In the genomic region with DNA sequence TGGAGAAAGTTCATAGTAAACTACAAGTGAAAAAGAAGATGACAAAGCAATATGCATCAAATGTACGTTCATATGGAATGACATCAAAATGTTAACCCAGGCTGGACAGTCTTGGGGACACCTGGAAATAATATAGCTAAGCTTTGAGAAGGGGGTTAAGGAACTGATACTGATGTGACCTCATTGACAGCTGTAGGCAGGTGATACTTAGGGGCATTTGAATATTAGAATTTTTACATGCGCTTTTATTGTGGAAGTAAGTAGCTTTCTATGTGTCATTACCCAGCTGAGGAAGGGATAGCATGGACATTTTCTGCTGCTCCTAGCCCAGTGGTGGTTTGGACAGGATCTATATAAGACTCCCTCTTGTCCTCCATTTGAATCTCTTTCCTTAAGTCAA, we compare ENCODE assay signal across 15 cellular contexts.
DNase-seq lines count a peak whose midpoint lies in the region; ATAC-seq and TF ChIP-seq lines count a peak whose summit lies in the region.
"Had no signal": no experiment of that assay in that cellular context is flagged by ENCODE, and none has a peak within 500 bp of the region (broad histone marks: within the 10 kb centered on the region; RNA-seq: fewer than 3 reads in every experiment).

No MANE protein-coding gene starts in this region.

- H3K9me3 Mint-ChIP-seq in CD8-positive, alpha-beta memory T cell = no peaks in the 10 kb centered on the region
- H3K9me3 Mint-ChIP-seq in glutamatergic neuron (ENCODE audit: unreplicated experiment) = peaks cover 5% of the 10 kb centered on the region

- H3K27me3 Mint-ChIP-seq in CD8-positive, alpha-beta memory T cell = peaks cover 6 to 31% of the 10 kb centered on the region in 2 donors
- H3K27me3 Mint-ChIP-seq in glutamatergic neuron (ENCODE audit: unreplicated experiment) = no peaks in the 10 kb centered on the region

- H3K4me3 Mint-ChIP-seq in CD8-positive, alpha-beta memory T cell = no peak overlapping the region
- no peak overlapping the region for H3K4me3 Mint-ChIP-seq in glutamatergic neuron (ENCODE audit: unreplicated experiment)
- H3K4me3 Mint-ChIP-seq: activated naive CD8-positive, alpha-beta T cell had no signal

- H2AFZ ChIP-seq in OCI-LY3 (ENCODE audit: low read depth, low read length) = no peak overlapping the region

- no peak overlapping the region for H3K27ac Mint-ChIP-seq in CD8-positive, alpha-beta memory T cell
- no peak overlapping the region for H3K27ac Mint-ChIP-seq in glutamatergic neuron (ENCODE audit: unreplicated experiment)
- H3K27ac Mint-ChIP-seq: activated naive CD8-positive, alpha-beta T cell had no signal

- H3K79me2 ChIP-seq in OCI-LY3 (ENCODE audit: low read length) = no peaks in the 10 kb centered on the region

- POLR2A ChIA-PET in CD8-positive, alpha-beta memory T cell (lab: Charles Lee) = interaction anchor here (0.6 kb wide), 1 partner anchor 50 kb away, joined by 4 read pairs; no protein-coding TSS in a partner anchor

- H3K4me2 ChIP-seq in OCI-LY3 (ENCODE audit: low read length) = peak overlapping the region; percentile 65
- H3K4me2 ChIP-seq: KMS-11 had no signal

- ATAC-seq in GM18511 (IDR thresholded peaks at IDR 0.05; ENCODE audit: unreplicated experiment) (peak; percentile 50), GM21367 (IDR thresholded peaks at IDR 0.05; ENCODE audit: unreplicated experiment) (peak; percentile 41), HG02938 (IDR thresholded peaks at IDR 0.05; ENCODE audit: unreplicated experiment) (peak; percentile 49)
- ATAC-seq: upper lobe of right lung had no signal

- no peak overlapping the region for H3K9ac ChIP-seq in OCI-LY3 (ENCODE audit: low read length)
- H3K9ac ChIP-seq: KMS-11 had no signal

- H3K36me3 Mint-ChIP-seq in CD8-positive, alpha-beta memory T cell = peaks cover 0 to 2% (median 0%) of the 10 kb centered on the region in 3 donors
- no peaks in the 10 kb centered on the region for H3K36me3 Mint-ChIP-seq in glutamatergic neuron (ENCODE audit: unreplicated experiment)
- H3K36me3 Mint-ChIP-seq: activated naive CD8-positive, alpha-beta T cell had no signal

- no peaks in the 10 kb centered on the region for H3K9me3 ChIP-seq in OCI-LY3 (ENCODE audit: insufficient read depth, low read length)
- no peaks in the 10 kb centered on the region for H3K9me3 ChIP-seq in CD8-positive, alpha-beta memory T cell (ENCODE audit: low read length)
- H3K9me3 ChIP-seq: upper lobe of right lung had no signal

- DNase-seq in GM20000 (ENCODE audit: low spot score) (no peak), medulla oblongata (ENCODE audit: extremely low spot score) (no peak), glutamatergic neuron (no peak)
- DNase-seq in CD8-positive, alpha-beta memory T cell = no peak
- DNase-seq: NCI-H187; SHP77 treated with DMSO at 0.1 percent for 48 hours; stimulated activated CD8-positive, alpha-beta memory T cell treated with anti-CD3 and anti-CD28 coated beads, Interleukin-4, amount 100 ng/mL, for 48 hours; upper lobe of right lung had no signal

- peaks cover 72% of the 10 kb centered on the region for H3K4me1 ChIP-seq in OCI-LY3 (ENCODE audit: low read length)
- no peaks in the 10 kb centered on the region for H3K4me1 ChIP-seq in CD8-positive, alpha-beta memory T cell (ENCODE audit: insufficient read depth, low read length)
- H3K4me1 ChIP-seq: upper lobe of right lung had no signal

- H3K4me1 Mint-ChIP-seq in CD8-positive, alpha-beta memory T cell = no peaks in the 10 kb centered on the region
- H3K4me1 Mint-ChIP-seq in glutamatergic neuron (ENCODE audit: low read depth, unreplicated experiment) = peaks cover 14% of the 10 kb centered on the region

- no peak overlapping the region for H3K27ac ChIP-seq in OCI-LY3 (ENCODE audit: low read length)
- H3K27ac ChIP-seq in CD8-positive, alpha-beta memory T cell (ENCODE audit: low read depth, low read length) = no peak overlapping the region
- H3K27ac ChIP-seq: cardiac muscle cell, KMS-11, upper lobe of right lung had no signal

- H4K20me1 ChIP-seq in OCI-LY3 (ENCODE audit: insufficient read depth, low read length) = no peaks in the 10 kb centered on the region

- H3K4me3 ChIP-seq in OCI-LY3 (ENCODE audit: low read length) = peak overlapping the region; percentile 7; the same call in 1 of the 2 replicates
- H3K4me3 ChIP-seq in CD8-positive, alpha-beta memory T cell (ENCODE audit: low read length) = no peak overlapping the region
- H3K4me3 ChIP-seq: cardiac muscle cell, upper lobe of right lung had no signal

- CTCF ChIA-PET in CD8-positive, alpha-beta memory T cell (lab: Charles Lee) = no interaction called here

- H3K27me3 ChIP-seq in OCI-LY3 (ENCODE audit: low read depth, low read length) = 0 out of 2 replicates have a peak, but pooled peaks cover 4% of the 10 kb centered on the region
- no peaks in the 10 kb centered on the region for H3K27me3 ChIP-seq in CD8-positive, alpha-beta memory T cell (ENCODE audit: insufficient read depth, low read length, poor library complexity, severe bottlenecking)
- H3K27me3 ChIP-seq: cardiac muscle cell, upper lobe of right lung had no signal

- no peaks in the 10 kb centered on the region for H3K36me3 ChIP-seq in OCI-LY3 (replicated peaks; ENCODE audit: low read depth, low read length)
- no peaks in the 10 kb centered on the region for H3K36me3 ChIP-seq in CD8-positive, alpha-beta memory T cell (ENCODE audit: insufficient read depth, low read length)
- H3K36me3 ChIP-seq: cardiac muscle cell, upper lobe of right lung had no signal

- no peak for TF ChIP-seq CTCF in OCI-LY3 (IDR thresholded peaks at IDR 0.05; ENCODE audit: low read depth, low read length)
- no peak for TF ChIP-seq CTCF in GM20000 (IDR thresholded peaks at IDR 0.05; ENCODE audit: extremely low read depth, missing control alignments)
- TF ChIP-seq CTCF in glutamatergic neuron (IDR thresholded peaks at IDR 0.05; ENCODE audit: partially characterized antibody, unreplicated experiment) = no peak
